In the genomic region with DNA sequence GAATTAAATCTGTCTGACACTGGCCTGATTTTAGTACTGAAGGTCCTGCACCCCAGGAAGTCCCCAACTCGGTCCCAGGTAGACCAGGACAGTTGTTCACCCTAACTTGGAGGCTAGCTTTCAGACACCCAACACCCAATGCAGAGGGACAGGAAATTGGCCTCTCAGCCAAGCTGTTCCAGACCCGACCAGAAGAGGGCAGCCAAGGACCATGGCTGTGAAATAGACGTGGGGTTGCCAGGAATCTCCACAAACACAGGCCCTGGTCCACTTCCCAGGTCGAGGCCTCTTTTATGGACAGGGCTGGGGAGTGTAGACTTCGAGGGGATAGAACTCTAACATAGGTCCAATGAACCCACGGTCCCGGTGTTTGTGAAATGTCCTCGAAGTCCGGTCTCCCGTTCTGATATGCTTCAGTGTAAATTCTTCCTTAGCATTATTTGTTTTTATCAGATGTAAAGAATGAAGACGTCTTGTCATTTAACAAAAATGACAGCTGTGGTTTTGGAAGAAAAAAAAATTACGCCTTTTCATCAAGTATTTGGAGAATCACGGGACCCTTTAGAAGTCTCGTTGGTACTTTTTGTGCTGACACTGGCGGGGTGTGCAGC, we compare ENCODE assay signal across 8 cellular contexts.
DNase-seq lines count a peak whose midpoint lies in the region; ATAC-seq lines count a peak whose summit lies in the region.

No MANE protein-coding gene starts in this region.

- peak; percentile 82 for ATAC-seq in GM19328 (IDR thresholded peaks at IDR 0.05; ENCODE audit: unreplicated experiment)
- ATAC-seq in HG03442 (IDR thresholded peaks at IDR 0.05; ENCODE audit: unreplicated experiment) = peak; percentile 72
- peak; percentile 65 to 74 for ATAC-seq in left cardiac atrium
- no peak for ATAC-seq in GM19324 (IDR thresholded peaks at IDR 0.05; ENCODE audit: low FRiP score, unreplicated experiment)

- DNase-seq in DMS 273 (lab: John Stamatoyannopoulos, UW; ENCODE audit: unreplicated experiment) (peak; percentile 77), NCI-H82 treated with DMSO at 0.1 percent for 48 hours (lab: John Stamatoyannopoulos, UW; ENCODE audit: unreplicated experiment) (peak; percentile 14), left cardiac atrium (peak; percentile 72), retina (peak; percentile 89)
- peak; percentile 32 for DNase-seq in activated naive CD4-positive, alpha-beta T cell treated with anti-CD3 and anti-CD28 coated beads, Interleukin-2, amount 50 U/mL, for 16 hours

- intact Hi-C loops in left cardiac atrium (cut with DNase I) = loop anchor here in 1 of 2 donors (5.0 to 10.0 kb wide), 2 partner anchors 265 to 538 kb away; a partner anchor contains a TSS

Comparison
In these comparisons a context has a peak if more than half of its experiments do, and no peak if none do; other contexts are left out.
1. DNase-seq: peak in every context shown above with its lines; median percentile 89 in retina; 77 in DMS 273; 72 in left cardiac atrium; 32 in activated naive CD4-positive, alpha-beta T cell treated with anti-CD3 and anti-CD28 coated beads, Interleukin-2, amount 50 U/mL, for 16 hours; 14 in NCI-H82 treated with DMSO at 0.1 percent for 48 hours.